ENCODE assay signal across 8 cellular contexts in the genomic region with DNA sequence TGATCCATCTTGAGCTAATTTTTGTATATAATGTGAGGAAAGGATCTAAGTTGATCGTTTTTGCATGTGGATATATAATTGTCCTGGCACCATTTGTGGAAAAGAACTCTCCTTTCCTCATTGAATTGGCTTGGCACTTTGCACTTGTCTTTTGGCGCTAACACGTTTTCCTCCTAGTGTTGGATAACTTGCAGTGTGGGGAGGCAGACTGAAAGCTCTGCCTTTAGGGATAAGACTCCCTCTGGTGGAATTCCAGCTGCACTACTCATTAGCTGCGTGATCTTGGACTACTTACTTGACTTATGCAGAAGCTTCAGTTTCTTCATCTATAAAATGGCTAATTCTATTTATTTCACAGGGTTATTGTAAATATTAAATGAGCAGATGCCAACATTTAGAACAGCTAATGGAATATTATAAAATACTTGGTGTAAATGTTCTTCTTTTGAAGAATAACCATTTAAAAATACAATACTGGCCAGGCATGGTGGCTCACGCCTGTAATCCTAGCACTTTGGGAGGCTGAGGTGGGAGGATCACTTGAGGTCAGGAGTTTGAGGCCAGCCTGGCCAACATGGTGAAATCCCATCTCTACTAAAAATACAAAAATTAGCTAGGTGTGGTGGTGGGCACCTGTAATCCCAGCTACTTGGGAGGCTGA. TPM values are rescaled to one million over a fixed set of nuclear protein-coding genes. Genes with fewer than 3 reads are reported as not detected.
DNase-seq lines count a peak whose midpoint lies in the region; ATAC-seq, FAIRE-seq and TF ChIP-seq lines count a peak whose summit lies in the region.
"Not testable (repeated sequence)": the region's sequence is repeated elsewhere in the genome, so short reads cannot be mapped to it uniquely, and the experiment has no call there.

No MANE protein-coding gene starts in this region.

- POLR2A ChIA-PET in activated CD4-positive, alpha-beta memory T cell treated with anti-CD3 and anti-CD28 coated beads for 36 hours (lab: Charles Lee), result interaction anchor here (0.5 to 1.7 kb wide), 3 partner anchors 23 to 257 kb away, joined by 3 to 4 read pairs (median 3); partner anchors contain the start of genes BCS1L, TTLL4 and ZNF142

- H3K27me3 ChIP-seq in OCI-LY3 (ENCODE audit: low read depth, low read length); kidney epithelial cell (ENCODE audit: control insufficient read depth, insufficient read depth, low read length); gastrocnemius medialis: not testable (repeated sequence)

- not testable (repeated sequence) for H3K4me2 ChIP-seq in OCI-LY3 (ENCODE audit: low read length)

- not testable (repeated sequence) for H3K27me3 Mint-ChIP-seq in activated CD4-positive, alpha-beta memory T cell treated with anti-CD3 and anti-CD28 coated beads for 36 hours

- FAIRE-seq in GM18507 (lab: Jason Lieb, UNC), result peak; percentile 63
- peak; percentile 54 for FAIRE-seq in endometrium (lab: Jason Lieb, UNC)

- H3K9ac ChIP-seq in OCI-LY3 (ENCODE audit: low read length), result not testable (repeated sequence)

- not testable (repeated sequence) for H3K4me1 ChIP-seq in OCI-LY3 (ENCODE audit: low read length); gastrocnemius medialis

- H3K36me3 ChIP-seq in OCI-LY3 (replicated peaks; ENCODE audit: low read depth, low read length); kidney epithelial cell (ENCODE audit: control insufficient read depth, insufficient read depth, low read length): not testable (repeated sequence)
- peaks cover 0 to 25% of the 10 kb centered on the region in 2 donors for H3K36me3 ChIP-seq in gastrocnemius medialis

- H3K9me3 Mint-ChIP-seq in activated CD4-positive, alpha-beta memory T cell treated with anti-CD3 and anti-CD28 coated beads for 36 hours, result not testable (repeated sequence)

- not testable (repeated sequence) for H4K20me1 ChIP-seq in OCI-LY3 (ENCODE audit: insufficient read depth, low read length)

- not testable (repeated sequence) for H2AFZ ChIP-seq in OCI-LY3 (ENCODE audit: low read depth, low read length)

- intact Hi-C loops in activated CD4-positive, alpha-beta memory T cell treated with anti-CD3 and anti-CD28 coated beads for 36 hours (cut with micrococcal nuclease), result not testable (repeated sequence)
- intact Hi-C loops in gastrocnemius medialis (cut with DNase I; ENCODE audit: low total_unique reads), result loop anchor here (2.0 kb wide), 1 partner anchor 281 kb away; no protein-coding TSS in a partner anchor

- TF ChIP-seq POLR2A in gastrocnemius medialis (IDR thresholded peaks at IDR 0.05), result not testable (repeated sequence)

- H3K4me1 Mint-ChIP-seq in activated CD4-positive, alpha-beta memory T cell treated with anti-CD3 and anti-CD28 coated beads for 36 hours (ENCODE audit: low read depth), result not testable (repeated sequence)

- not testable (repeated sequence) for H3K27ac Mint-ChIP-seq in activated CD4-positive, alpha-beta memory T cell treated with anti-CD3 and anti-CD28 coated beads for 36 hours

- not testable (repeated sequence) for H3K4me3 Mint-ChIP-seq in activated CD4-positive, alpha-beta memory T cell treated with anti-CD3 and anti-CD28 coated beads for 36 hours

- ATAC-seq in gastrocnemius medialis, result peak; percentile 78 to 97

- in situ Hi-C loops in gastrocnemius medialis (cut with MboI; ENCODE audit: low sequenced_read_pairs in 4 of 4), result loop anchor here in 2 of 4 donors (25.0 kb wide), 1 partner anchor 275 kb away; the partner anchor contains the start of gene VIL1 (in 2 of the 2)

- CTCF ChIA-PET in activated CD4-positive, alpha-beta memory T cell treated with anti-CD3 and anti-CD28 coated beads for 36 hours (lab: Charles Lee), result interaction anchor here (0.7 to 2.3 kb wide), 18 partner anchors 9 to 608 kb away, joined by 3 to 13 read pairs (median 4); partner anchors contain the start of genes BCS1L, RNF25, STK36 and TTLL4

- H3K36me3 Mint-ChIP-seq in activated CD4-positive, alpha-beta memory T cell treated with anti-CD3 and anti-CD28 coated beads for 36 hours, result not testable (repeated sequence)

- not testable (repeated sequence) for H3K4me3 ChIP-seq in OCI-LY3 (ENCODE audit: low read length); kidney epithelial cell (ENCODE audit: low read depth, low read length); gastrocnemius medialis

- H3K27ac ChIP-seq in OCI-LY3 (ENCODE audit: low read length); gastrocnemius medialis: not testable (repeated sequence)

- not testable (repeated sequence) for H3K79me2 ChIP-seq in OCI-LY3 (ENCODE audit: low read length)

- TF ChIP-seq CTCF in OCI-LY3 (IDR thresholded peaks at IDR 0.05; ENCODE audit: low read depth, low read length), result peak; percentile 23; the same call in 1 of the 2 replicates
- TF ChIP-seq CTCF in kidney epithelial cell (IDR thresholded peaks at IDR 0.05; ENCODE audit: insufficient read depth, low read length, poor library complexity, severe bottlenecking), result peak; percentile 92
- peak; percentile 59 to 80 (median 67) for TF ChIP-seq CTCF in gastrocnemius medialis (IDR thresholded peaks at IDR 0.05 in 4 of 5, conservative IDR thresholded peaks at IDR 0.05 in 1 of 5)

- DNase-seq in AG20443 (ENCODE audit: low spot score) (peak; percentile 84), NAMALWA (ENCODE audit: low spot score) (peak; percentile 80), kidney epithelial cell (ENCODE audit: low read depth) (peak; percentile 48), gastrocnemius medialis (peak; percentile 27 to 45)
- not testable (repeated sequence) for DNase-seq in GM18507 (ENCODE audit: extremely low spot score, insufficient read length, low read depth)
- peak; percentile 30 for DNase-seq in activated CD4-positive, alpha-beta memory T cell treated with anti-CD3 and anti-CD28 coated beads for 36 hours

- not testable (repeated sequence) for H3K9me3 ChIP-seq in OCI-LY3 (ENCODE audit: insufficient read depth, low read length); gastrocnemius medialis

RNA-seq across cellular contexts. Expression of gene STK36, which starts 15.6 kb away (rescaled TPM):
- total RNA-seq in activated CD4-positive, alpha-beta memory T cell treated with anti-CD3 and anti-CD28 coated beads for 36 hours, result 10 to 100 TPM; 15.9 to 19.0 TPM
- total RNA-seq in kidney epithelial cell (30.0 and 49.3 TPM in 2 replicates), gastrocnemius medialis (10 to 100 TPM in 1 of 4 donors, 1 to 10 TPM in 3; 3.0 to 16.3 (median 7.6) TPM)

RNA-seq across cellular contexts. Expression of gene RNF25, which starts 15.7 kb away (rescaled TPM):
- total RNA-seq in activated CD4-positive, alpha-beta memory T cell treated with anti-CD3 and anti-CD28 coated beads for 36 hours, result 10 to 100 TPM; 15.2 to 15.6 TPM
- total RNA-seq in kidney epithelial cell (27.3 and 31.6 TPM in 2 replicates), gastrocnemius medialis (10 to 100 TPM; 11.7 to 39.1 (median 26.1) TPM)

RNA-seq across cellular contexts. Expression of gene TTLL4, which starts 23.1 kb away (rescaled TPM):
- total RNA-seq in activated CD4-positive, alpha-beta memory T cell treated with anti-CD3 and anti-CD28 coated beads for 36 hours, result 10 to 100 TPM; 30.1 to 32.1 TPM
- total RNA-seq in kidney epithelial cell (17.3 and 27.5 TPM in 2 replicates), gastrocnemius medialis (10 to 100 TPM in 1 of 4 donors, 1 to 10 TPM in 3; 4.4 to 16.2 (median 6.4) TPM)

RNA-seq across cellular contexts. Expression of gene BCS1L, which starts 28.0 kb away (rescaled TPM):
- 10 to 100 TPM; 57.1 to 64.5 TPM for total RNA-seq in activated CD4-positive, alpha-beta memory T cell treated with anti-CD3 and anti-CD28 coated beads for 36 hours
- total RNA-seq in kidney epithelial cell (36.2 and 36.4 TPM in 2 replicates), gastrocnemius medialis (10 to 100 TPM; 19.6 to 46.9 (median 22.4) TPM)

RNA-seq across cellular contexts. Expression of gene ZNF142, which starts 28.1 kb away (rescaled TPM):
- 10 to 100 TPM; 33.7 to 34.8 TPM for total RNA-seq in activated CD4-positive, alpha-beta memory T cell treated with anti-CD3 and anti-CD28 coated beads for 36 hours
- total RNA-seq in kidney epithelial cell (22.6 and 49.0 TPM in 2 replicates), gastrocnemius medialis (10 to 100 TPM; 13.2 to 46.6 (median 34.0) TPM)

Comparison
In these comparisons a context has a peak if more than half of its experiments do, and no peak if none do; other contexts are left out.
1. CTCF ChIP-seq: peak in every context shown above with its lines; median percentile 92 in kidney epithelial cell; 67 in gastrocnemius medialis; 23 in OCI-LY3.